Comparison of ENCODE assay signal across 30 cellular contexts in the genomic region with DNA sequence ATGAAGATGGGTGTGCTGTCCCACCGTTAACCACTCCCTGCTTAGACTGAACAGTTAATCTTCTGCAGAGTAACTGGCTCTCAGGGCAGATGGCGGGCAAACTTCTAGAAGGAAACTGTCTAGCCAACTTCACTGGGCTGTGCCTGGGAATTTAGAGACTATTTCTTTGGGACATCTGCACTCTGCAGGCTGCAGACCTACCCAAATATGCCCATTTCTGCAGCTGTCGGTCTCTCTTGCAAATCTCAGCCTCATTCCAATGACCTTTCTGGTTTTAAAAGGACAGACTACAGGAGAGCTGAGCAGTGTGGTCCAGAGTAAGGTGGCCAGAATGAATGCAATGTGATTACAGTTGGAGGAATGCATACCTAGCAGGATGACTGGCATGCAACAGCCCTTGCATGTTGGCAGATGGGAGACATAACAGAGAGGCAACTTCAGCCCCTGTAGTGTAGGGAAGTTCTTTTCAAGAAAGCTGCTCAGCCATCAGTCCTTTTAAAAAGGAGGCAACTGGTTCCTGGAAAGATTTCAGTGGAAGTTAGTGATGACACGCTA. TPM values are rescaled to one million over a fixed set of nuclear protein-coding genes. Genes with fewer than 3 reads are reported as not detected.
"Had no signal": no experiment of that assay in that cellular context is flagged by ENCODE, and none has a peak within 500 bp of the region (broad histone marks: within the 10 kb centered on the region; RNA-seq: fewer than 3 reads in every experiment).

No MANE protein-coding gene starts in this region.

- H3K27me3 ChIP-seq: right atrium auricular region, spleen had no signal

- H3K4me3 Mint-ChIP-seq: activated CD8-positive, alpha-beta memory T cell treated with anti-CD3 and anti-CD28 coated beads, Interleukin-2, amount 10 ng/mL, durations not matched to agents 7 days and 5 days; activated CD8-positive, alpha-beta T cell treated with anti-CD3 and anti-CD28 coated beads for 36 hours; activated T-cell treated with anti-CD3 and anti-CD28 coated beads, Interleukin-2, amount 50 U/mL, for 72 hours; brain; mesothelial cell of epicardium; natural killer cell treated with Interleukin-12 subunit alpha and Interleukin-12 subunit beta and Interleukin-15 and Interleukin-18, amount 100 ng/mL, for 72 hours; WTC11 had no signal

- H3K36me3 ChIP-seq: right atrium auricular region, spleen, suprapubic skin, tibial artery had no signal

- H3K9me3 Mint-ChIP-seq: activated CD8-positive, alpha-beta T cell treated with anti-CD3 and anti-CD28 coated beads for 36 hours; activated naive CD4-positive, alpha-beta T cell treated with anti-CD3 and anti-CD28 coated beads, Interleukin-2, amount 50 U/mL, for 72 hours; activated T-cell treated with anti-CD3 and anti-CD28 coated beads, Interleukin-2, amount 50 U/mL, for 72 hours; brain; mesothelial cell of epicardium; natural killer cell treated with Interleukin-12 subunit alpha and Interleukin-12 subunit beta and Interleukin-15 and Interleukin-18, amount 100 ng/mL, for 72 hours; WTC11 had no signal

- H3K27ac Mint-ChIP-seq: activated CD8-positive, alpha-beta memory T cell treated with anti-CD3 and anti-CD28 coated beads, Interleukin-2, amount 10 ng/mL, durations not matched to agents 7 days and 5 days; activated CD8-positive, alpha-beta T cell treated with anti-CD3 and anti-CD28 coated beads for 36 hours; activated naive CD4-positive, alpha-beta T cell treated with anti-CD3 and anti-CD28 coated beads, Interleukin-2, amount 50 U/mL, for 72 hours; activated T-cell treated with anti-CD3 and anti-CD28 coated beads, Interleukin-2, amount 50 U/mL, for 72 hours; brain; mesothelial cell of epicardium; natural killer cell treated with Interleukin-12 subunit alpha and Interleukin-12 subunit beta and Interleukin-15 and Interleukin-18, amount 100 ng/mL, for 72 hours; WTC11 had no signal

- H3K9me3 ChIP-seq: right atrium auricular region, spleen, suprapubic skin, tibial artery had no signal

- H3K4me1 ChIP-seq: right atrium auricular region, tibial artery had no signal

- DNase-seq: activated CD4-positive, alpha-beta T cell treated with anti-CD3 and anti-CD28 coated beads, Interleukin-2, amount 50 U/mL, for 1 hour; activated CD8-positive, alpha-beta memory T cell treated with anti-CD3 and anti-CD28 coated beads, Interleukin-2, amount 10 ng/mL, durations not matched to agents 7 days and 5 days; activated CD8-positive, alpha-beta T cell treated with anti-CD3 and anti-CD28 coated beads for 36 hours; activated naive CD4-positive, alpha-beta T cell; activated T-cell treated with anti-CD3 and anti-CD28 coated beads, Interleukin-2, amount 50 U/mL, for 72 hours; anterior cingulate cortex; dorsolateral prefrontal cortex; hippocampal formation; left cardiac atrium; left ventricle myocardium superior; spleen; stimulated activated naive CD4-positive, alpha-beta T cell; T-helper 2 cell; tibial artery had no signal

- FAIRE-seq: endothelial cell of umbilical vein, keratinocyte had no signal

- H3K4me1 Mint-ChIP-seq: WTC11 had no signal

- H3K4me3 ChIP-seq: coronary artery, dorsolateral prefrontal cortex, right atrium auricular region, spleen, suprapubic skin, tibial artery had no signal

- ATAC-seq: activated CD8-positive, alpha-beta memory T cell treated with anti-CD3 and anti-CD28 coated beads, Interleukin-2, amount 10 ng/mL, durations not matched to agents 7 days and 5 days; activated CD8-positive, alpha-beta T cell treated with anti-CD3 and anti-CD28 coated beads for 36 hours; activated naive CD4-positive, alpha-beta T cell treated with anti-CD3 and anti-CD28 coated beads, Interleukin-2, amount 50 U/mL, for 72 hours; activated T-cell treated with anti-CD3 and anti-CD28 coated beads, Interleukin-2, amount 50 U/mL, for 72 hours; left ventricle myocardium superior; natural killer cell treated with Interleukin-12 subunit alpha and Interleukin-12 subunit beta and Interleukin-15 and Interleukin-18, amount 100 ng/mL, for 72 hours; WTC11 had no signal

- H3K27ac ChIP-seq: coronary artery, dorsolateral prefrontal cortex, right atrium auricular region, spleen, suprapubic skin, tibial artery had no signal

- H3K36me3 Mint-ChIP-seq: activated CD8-positive, alpha-beta memory T cell treated with anti-CD3 and anti-CD28 coated beads, Interleukin-2, amount 10 ng/mL, durations not matched to agents 7 days and 5 days; activated naive CD4-positive, alpha-beta T cell treated with anti-CD3 and anti-CD28 coated beads, Interleukin-2, amount 50 U/mL, for 72 hours; brain; mesothelial cell of epicardium; natural killer cell treated with Interleukin-12 subunit alpha and Interleukin-12 subunit beta and Interleukin-15 and Interleukin-18, amount 100 ng/mL, for 72 hours; WTC11 had no signal

RNA-seq across cellular contexts. Expression of gene IL20, which starts 26.3 kb away (rescaled TPM):
- total RNA-seq: activated CD8-positive, alpha-beta memory T cell treated with anti-CD3 and anti-CD28 coated beads, Interleukin-2, amount 10 ng/mL, durations not matched to agents 7 days and 5 days; activated CD8-positive, alpha-beta T cell treated with anti-CD3 and anti-CD28 coated beads for 36 hours; activated naive CD4-positive, alpha-beta T cell treated with anti-CD3 and anti-CD28 coated beads, Interleukin-2, amount 50 U/mL, for 72 hours; cardiac septum; cerebellum; dorsolateral prefrontal cortex; endothelial cell of umbilical vein; left cardiac atrium; left ventricle myocardium superior; lung microvascular endothelial cell; mesothelial cell of epicardium; natural killer cell treated with Interleukin-12 subunit alpha and Interleukin-12 subunit beta and Interleukin-15 and Interleukin-18, amount 100 ng/mL, for 72 hours; pulmonary artery endothelial cell; spleen; ureter; WTC11 had no signal
- polyA plus RNA-seq: endothelial cell of umbilical vein, spleen had no signal

RNA-seq across cellular contexts. Expression of gene IL24, which starts 58.2 kb away (rescaled TPM):
- total RNA-seq: activated CD8-positive, alpha-beta memory T cell treated with anti-CD3 and anti-CD28 coated beads, Interleukin-2, amount 10 ng/mL, durations not matched to agents 7 days and 5 days; cardiac septum; cerebellum; dorsolateral prefrontal cortex; endothelial cell of umbilical vein; left cardiac atrium; left ventricle myocardium superior; lung microvascular endothelial cell; mesothelial cell of epicardium; natural killer cell treated with Interleukin-12 subunit alpha and Interleukin-12 subunit beta and Interleukin-15 and Interleukin-18, amount 100 ng/mL, for 72 hours; pulmonary artery endothelial cell; suprapubic skin; ureter; WTC11 had no signal
- polyA plus RNA-seq: endothelial cell of umbilical vein, esophagus had no signal
